ENCODE assay signal across 26 cellular contexts in the genomic region with DNA sequence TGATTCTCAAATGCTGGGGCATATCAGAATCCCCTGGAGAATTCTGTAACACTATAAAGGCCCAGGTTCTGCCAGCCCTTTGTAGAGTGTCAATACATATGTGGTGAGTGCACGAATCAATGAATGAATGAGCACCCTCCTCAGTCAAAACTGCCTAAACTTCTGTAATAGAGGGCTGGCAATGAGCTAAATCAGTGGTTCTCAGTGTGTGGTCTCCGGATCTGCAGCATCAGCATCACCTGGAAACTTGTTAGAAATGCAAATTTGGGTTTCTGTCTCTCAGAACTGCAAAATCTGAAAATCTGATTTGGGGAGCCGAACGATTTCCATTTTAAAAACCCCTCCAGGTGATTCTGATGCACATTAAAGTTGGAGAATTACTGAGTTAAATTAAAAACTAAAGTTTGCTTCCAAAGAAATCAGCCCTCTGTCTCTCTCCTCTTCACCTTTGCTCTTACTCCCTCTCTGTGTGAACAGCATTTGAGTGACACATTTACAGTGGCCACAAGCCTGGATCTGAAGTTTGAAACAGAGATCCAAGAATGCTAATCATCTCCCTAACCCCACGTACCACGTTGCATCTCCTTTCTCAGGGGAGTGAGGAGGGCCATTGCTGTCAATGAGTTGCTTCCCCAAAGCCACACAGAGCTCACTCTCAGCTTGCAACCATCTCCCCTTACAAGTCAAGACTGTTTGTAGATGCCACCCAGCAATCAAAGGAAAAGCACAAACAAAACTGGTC.
"Had no signal": no experiment of that assay in that cellular context is flagged by ENCODE, and none has a peak within 500 bp of the region (broad histone marks: within the 10 kb centered on the region; RNA-seq: fewer than 3 reads in every experiment).

No MANE protein-coding gene starts in this region.

- H3K27me3 Mint-ChIP-seq: stimulated activated memory B cell treated with anti-CD40 and anti-IgM and Interleukin-4, amounts not matched to agents 10 μg/mL and 1 μg/mL and 100 μg/mL, for 72 hours; type B pancreatic cell had no signal

- H3K4me3 Mint-ChIP-seq: immature natural killer cell; mesothelial cell of epicardium; naive B cell; nephron; neural progenitor cell; stimulated activated memory B cell treated with anti-CD40 and anti-IgM and Interleukin-4, amounts not matched to agents 10 μg/mL and 1 μg/mL and 100 μg/mL, for 72 hours; type B pancreatic cell had no signal

- H3K36me3 ChIP-seq: left lung, neural progenitor cell, sigmoid colon had no signal

- H3K27me3 ChIP-seq: left lung, neural progenitor cell, sigmoid colon, testis, tibial artery had no signal

- H3K36me3 Mint-ChIP-seq: immature natural killer cell; mesothelial cell of epicardium; naive B cell; neural progenitor cell; stimulated activated memory B cell treated with anti-CD40 and anti-IgM and Interleukin-4, amounts not matched to agents 10 μg/mL and 1 μg/mL and 100 μg/mL, for 72 hours; type B pancreatic cell had no signal

- H2AFZ ChIP-seq: neural progenitor cell, parathyroid adenoma had no signal

- ATAC-seq: mucosa of descending colon; right cardiac atrium; stimulated activated memory B cell treated with anti-CD40 and anti-IgM and Interleukin-4, amounts not matched to agents 10 μg/mL and 1 μg/mL and 100 μg/mL, for 72 hours; stimulated activated naive CD8-positive, alpha-beta T cell treated with anti-CD3 and anti-CD28 coated beads, Interleukin-15, Interleukin-2, amounts not matched to agents 100 U/mL and 50 U/mL, for 24 hours had no signal

- H3K4me2 ChIP-seq: neural progenitor cell had no signal

- H3K27ac ChIP-seq: dorsolateral prefrontal cortex, left lung, neural progenitor cell, parathyroid adenoma, sigmoid colon, testis, tibial artery had no signal

- H3K9me3 Mint-ChIP-seq: mesothelial cell of epicardium; nephron; neural progenitor cell; stimulated activated memory B cell treated with anti-CD40 and anti-IgM and Interleukin-4, amounts not matched to agents 10 μg/mL and 1 μg/mL and 100 μg/mL, for 72 hours; type B pancreatic cell had no signal

- DNase-seq: cortex of kidney; dorsolateral prefrontal cortex; effector CD4-positive, alpha-beta T cell; hypothalamus; immature natural killer cell; islet precursor cell; left lung; mesenchymal stem cell; mucosa of descending colon; naive B cell; right cardiac atrium; sigmoid colon; stimulated activated CD4-positive, alpha-beta T cell treated with anti-CD3 and anti-CD28 coated beads, Interleukin-2, amount 100 ng/mL, for 24 hours; stimulated activated CD4-positive, alpha-beta T cell treated with anti-CD3 and anti-CD28 coated beads, Interleukin-4, amount 100 ng/mL, for 4 hours; stimulated activated naive CD8-positive, alpha-beta T cell treated with anti-CD3 and anti-CD28 coated beads, Interleukin-15, Interleukin-2, amounts not matched to agents 100 U/mL and 50 U/mL, for 24 hours; substantia nigra; testis; tibial artery had no signal

- H3K9ac ChIP-seq: neural progenitor cell, parathyroid adenoma had no signal

- H3K27ac Mint-ChIP-seq: immature natural killer cell; mesothelial cell of epicardium; naive B cell; neural progenitor cell; progenitor cell of endocrine pancreas; stimulated activated memory B cell treated with anti-CD40 and anti-IgM and Interleukin-4, amounts not matched to agents 10 μg/mL and 1 μg/mL and 100 μg/mL, for 72 hours; type B pancreatic cell had no signal

- H3K4me1 ChIP-seq: neural progenitor cell, parathyroid adenoma, testis had no signal

- H3K4me3 ChIP-seq: dorsolateral prefrontal cortex, left lung, mucosa of descending colon, neural progenitor cell, sigmoid colon, testis, tibial artery had no signal

- H3K9me3 ChIP-seq: left lung, mucosa of descending colon, sigmoid colon, testis, tibial artery had no signal

- FAIRE-seq: frontal cortex had no signal

- H3K4me1 Mint-ChIP-seq: immature natural killer cell; mesothelial cell of epicardium; naive B cell; stimulated activated memory B cell treated with anti-CD40 and anti-IgM and Interleukin-4, amounts not matched to agents 10 μg/mL and 1 μg/mL and 100 μg/mL, for 72 hours had no signal

- H3K79me2 ChIP-seq: parathyroid adenoma had no signal
